ENCODE assay signal across 25 cellular contexts in the genomic region with DNA sequence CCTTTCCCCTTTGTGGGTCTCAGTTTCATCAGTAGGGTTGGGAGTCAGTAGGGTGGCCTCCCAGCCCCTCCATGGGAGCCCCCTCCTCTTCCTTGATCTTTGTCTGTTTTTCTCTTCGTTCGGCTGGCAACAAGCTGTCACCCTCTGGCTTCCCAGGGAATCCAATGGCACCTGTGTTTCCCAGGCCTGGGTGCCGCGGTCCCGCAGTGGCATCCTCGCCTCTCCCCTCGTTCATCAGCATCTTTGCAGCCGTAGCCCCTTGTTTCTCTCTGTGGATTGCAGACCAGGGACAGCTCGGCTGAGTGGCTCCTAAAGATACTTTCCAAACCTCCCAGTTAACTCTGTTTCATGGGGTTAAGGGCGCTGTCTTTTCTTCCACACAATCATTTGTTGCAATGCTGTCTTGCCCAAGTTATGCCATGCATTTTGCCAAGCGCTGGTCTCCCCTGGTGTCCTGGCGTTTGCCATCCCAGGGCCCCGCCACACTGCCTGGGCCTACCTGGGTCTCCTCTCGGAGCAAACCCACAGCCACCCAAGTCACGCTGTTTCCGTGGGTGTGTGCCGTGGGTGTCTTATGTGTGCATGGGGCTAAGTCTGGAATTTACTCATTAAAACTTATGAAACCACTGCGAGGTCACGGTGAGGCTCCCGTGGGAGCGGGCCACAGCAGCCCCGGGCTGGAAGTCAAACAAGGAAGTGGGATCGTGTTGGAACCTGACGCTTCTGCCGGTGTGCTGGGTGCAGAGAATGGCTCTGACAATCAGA.
DNase-seq lines count a peak whose midpoint lies in the region; ATAC-seq and TF ChIP-seq lines count a peak whose summit lies in the region.
"Had no signal": no experiment of that assay in that cellular context is flagged by ENCODE, and none has a peak within 500 bp of the region (broad histone marks: within the 10 kb centered on the region; RNA-seq: fewer than 3 reads in every experiment).

No MANE protein-coding gene starts in this region.

- no peak for TF ChIP-seq POLR2A in Peyer's patch (IDR thresholded peaks at IDR 0.05)

- no peaks in the 10 kb centered on the region for H3K27me3 Mint-ChIP-seq in osteocyte (ENCODE audit: unreplicated experiment)

- no peak overlapping the region for H3K4me3 Mint-ChIP-seq in osteocyte (ENCODE audit: unreplicated experiment)
- H3K4me3 Mint-ChIP-seq: CD4-positive, alpha-beta T cell; IgD-negative memory B cell had no signal

- peak in 2 of 3 donors; percentile 23 to 32 for DNase-seq in Peyer's patch
- peak; percentile 74 for DNase-seq in osteocyte (ENCODE audit: extremely low spot score, unreplicated experiment)
- DNase-seq in UCSD-AML1 (lab: John Stamatoyannopoulos, UW; ENCODE audit: unreplicated experiment) = no peak
- DNase-seq: CD4-positive, alpha-beta T cell; COR-L47; DMS53; GOT3; MM.1S; NCI-H1048; NCI-H1417; NCI-H1694 treated with DMSO at 0.1 percent for 48 hours; NCI-H2081; NCI-H2227 treated with DMSO at 0.1 percent for 48 hours; NCI-H526 treated with DMSO at 0.1 percent for 48 hours; PC-9; SHP77 had no signal

- no peaks in the 10 kb centered on the region for H4K20me1 ChIP-seq in BLaER1

- H3K36me3 ChIP-seq in BLaER1 = no peaks in the 10 kb centered on the region
- no peaks in the 10 kb centered on the region for H3K36me3 ChIP-seq in Peyer's patch

- H3K9me3 ChIP-seq in BLaER1 = no peaks in the 10 kb centered on the region
- no peaks in the 10 kb centered on the region for H3K9me3 ChIP-seq in Peyer's patch

- H3K4me3 ChIP-seq in BLaER1 = no peak overlapping the region
- H3K4me3 ChIP-seq in Peyer's patch = no peak overlapping the region
- H3K4me3 ChIP-seq: PC-9 had no signal

- H3K4me1 ChIP-seq in BLaER1 (peaks cover 76% of the 10 kb centered on the region), Peyer's patch (no peaks in the 10 kb centered on the region)

- no peak for TF ChIP-seq CTCF in Peyer's patch (IDR thresholded peaks at IDR 0.05)
- TF ChIP-seq CTCF in osteocyte (IDR thresholded peaks at IDR 0.05) = no peak

- no peak overlapping the region for H3K27ac Mint-ChIP-seq in osteocyte (ENCODE audit: unreplicated experiment)
- H3K27ac Mint-ChIP-seq: CD4-positive, alpha-beta T cell; IgD-negative memory B cell had no signal

- no peak overlapping the region for H3K9ac ChIP-seq in BLaER1
- H3K9ac ChIP-seq: KMS-11 had no signal

- H3K27ac ChIP-seq in BLaER1 = no peak overlapping the region
- H3K27ac ChIP-seq in Peyer's patch = no peak overlapping the region
- H3K27ac ChIP-seq: HL-60, KMS-11, PC-9, RWPE1 had no signal

- H3K9me3 Mint-ChIP-seq in osteocyte (ENCODE audit: unreplicated experiment) = peaks cover 6% of the 10 kb centered on the region
- H3K9me3 Mint-ChIP-seq: CD4-positive, alpha-beta T cell had no signal

- peak; percentile 34 for ATAC-seq in esophagus mucosa
- ATAC-seq in GM18868 (IDR thresholded peaks at IDR 0.05; ENCODE audit: unreplicated experiment) = no peak
- no peak for ATAC-seq in GM19395 (IDR thresholded peaks at IDR 0.05; ENCODE audit: unreplicated experiment)
- ATAC-seq: HCT116 had no signal

- no peaks in the 10 kb centered on the region for H3K36me3 Mint-ChIP-seq in osteocyte (ENCODE audit: unreplicated experiment)
- H3K36me3 Mint-ChIP-seq: IgD-negative memory B cell had no signal

- H3K4me1 Mint-ChIP-seq in osteocyte (ENCODE audit: unreplicated experiment) = no peaks in the 10 kb centered on the region

- peak overlapping the region; percentile 63 for H3K4me2 ChIP-seq in BLaER1
- H3K4me2 ChIP-seq: KMS-11, PC-9 had no signal

- H3K27me3 ChIP-seq in BLaER1 = 0 out of 2 replicates have a peak, but pooled peaks cover 4% of the 10 kb centered on the region
- H3K27me3 ChIP-seq in Peyer's patch = no peaks in the 10 kb centered on the region
